In the genomic region with DNA sequence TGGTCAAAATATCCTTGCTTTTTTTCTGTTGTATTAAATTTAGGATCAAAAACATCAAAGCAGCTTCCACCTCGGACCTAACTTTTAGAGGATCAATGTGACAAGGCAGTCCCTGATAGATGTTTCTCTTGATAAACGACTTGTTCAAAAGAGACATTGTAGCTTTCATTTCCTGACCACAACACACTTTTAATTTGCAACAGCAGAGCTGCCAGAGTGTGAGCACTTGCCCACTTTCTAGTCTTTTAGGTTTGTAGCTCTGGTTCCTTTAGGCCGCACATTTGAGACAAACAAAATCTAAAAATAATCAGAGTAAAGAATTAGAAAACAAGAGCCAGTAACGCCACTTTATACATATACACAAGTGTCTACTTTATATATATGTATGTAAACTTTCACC, we compare ENCODE assay signal across 12 cellular contexts. TPM values are rescaled to one million over a fixed set of nuclear protein-coding genes. Genes with fewer than 3 reads are reported as not detected.
DNase-seq lines count a peak whose midpoint lies in the region; ATAC-seq lines count a peak whose summit lies in the region.
"Had no signal": no experiment of that assay in that cellular context is flagged by ENCODE, and none has a peak within 500 bp of the region (broad histone marks: within the 10 kb centered on the region; RNA-seq: fewer than 3 reads in every experiment).

No MANE protein-coding gene starts in this region.

- H3K36me3 ChIP-seq in HAP-1 (replicated peaks) (no peaks in the 10 kb centered on the region), adipocyte (ENCODE audit: control insufficient read depth, insufficient read depth, low read length, severe bottlenecking) (no peaks in the 10 kb centered on the region), iPS-18a (ENCODE audit: control insufficient read depth, low read depth, low read length) (no peaks in the 10 kb centered on the region), skeletal muscle satellite cell (ENCODE audit: insufficient read depth, low read length) (no peaks in the 10 kb centered on the region)

- no peaks in the 10 kb centered on the region for H3K36me3 Mint-ChIP-seq in activated T-cell treated with anti-CD3 and anti-CD28 coated beads, Interleukin-2, amount 50 U/mL, for 4 hours (ENCODE audit: insufficient read depth)

- no peak overlapping the region for H3K4me3 Mint-ChIP-seq in activated T-cell treated with anti-CD3 and anti-CD28 coated beads, Interleukin-2, amount 50 U/mL, for 4 hours
- H3K4me3 Mint-ChIP-seq: activated T-cell treated with anti-CD3 and anti-CD28 coated beads, Interleukin-2, amount 50 U/mL, for 24 hours had no signal

- peak overlapping the region; percentile 82 for H3K4me2 ChIP-seq in skeletal muscle satellite cell (ENCODE audit: low read length)

- H3K4me1 Mint-ChIP-seq in activated T-cell treated with anti-CD3 and anti-CD28 coated beads, Interleukin-2, amount 50 U/mL, for 4 hours (ENCODE audit: low read depth) = peaks cover 3% of the 10 kb centered on the region

- H3K4me3 ChIP-seq in HAP-1 (peak overlapping the region; percentile 66), adipocyte (ENCODE audit: low read length) (peak overlapping the region; percentile 99), iPS-18a (ENCODE audit: low read length) (peak overlapping the region; percentile 80), skeletal muscle satellite cell (ENCODE audit: low read length) (peak overlapping the region; percentile 92)

- DNase-seq in HAP-1 (ENCODE audit: low spot score in 2 of 2) (peak in 1 of 2 experiments; percentile 47), adipocyte (ENCODE audit: low read depth) (no peak), cerebellar cortex (ENCODE audit: low spot score) (no peak)
- no peak for DNase-seq in activated T-cell treated with anti-CD3 and anti-CD28 coated beads, Interleukin-2, amount 50 U/mL, for 4 hours
- DNase-seq: activated T-cell treated with anti-CD3 and anti-CD28 coated beads, Interleukin-2, amount 50 U/mL, for 24 hours; DMS 273 treated with DMSO at 0.1 percent for 48 hours; NCI-H2171 had no signal

- peak overlapping the region; percentile 95 for H3K9ac ChIP-seq in adipocyte (ENCODE audit: low read length)
- no peak overlapping the region for H3K9ac ChIP-seq in iPS-18a (ENCODE audit: low read length)
- H3K9ac ChIP-seq in skeletal muscle satellite cell (ENCODE audit: low read depth, low read length) = peak overlapping the region; percentile 90

- peaks cover 4% of the 10 kb centered on the region for H3K9me3 Mint-ChIP-seq in activated T-cell treated with anti-CD3 and anti-CD28 coated beads, Interleukin-2, amount 50 U/mL, for 4 hours

- no peaks in the 10 kb centered on the region for H3K27me3 ChIP-seq in HAP-1 (ENCODE audit: low read depth)
- H3K27me3 ChIP-seq in adipocyte (replicated peaks; ENCODE audit: control insufficient read depth, insufficient read depth, low read length) = no peaks in the 10 kb centered on the region
- no peaks in the 10 kb centered on the region for H3K27me3 ChIP-seq in iPS-18a (ENCODE audit: control insufficient read depth, insufficient read depth, low read length)
- H3K27me3 ChIP-seq in skeletal muscle satellite cell (ENCODE audit: control insufficient read depth, insufficient read depth, low read length) = no peaks in the 10 kb centered on the region

- peaks cover 18% of the 10 kb centered on the region for H3K27me3 Mint-ChIP-seq in activated T-cell treated with anti-CD3 and anti-CD28 coated beads, Interleukin-2, amount 50 U/mL, for 4 hours (ENCODE audit: low read depth)

- ATAC-seq in GM21390 (IDR thresholded peaks at IDR 0.05; ENCODE audit: unreplicated experiment) = no peak
- ATAC-seq in activated T-cell treated with anti-CD3 and anti-CD28 coated beads, Interleukin-2, amount 50 U/mL, for 4 hours = no peak
- ATAC-seq in GM18858 (IDR thresholded peaks at IDR 0.05; ENCODE audit: unreplicated experiment) = no peak

- H3K27ac ChIP-seq in iPS-18a (ENCODE audit: low read length) = no peak overlapping the region

- peaks cover 39% of the 10 kb centered on the region for H3K4me1 ChIP-seq in HAP-1
- peaks cover 34% of the 10 kb centered on the region for H3K4me1 ChIP-seq in adipocyte (ENCODE audit: control insufficient read depth, insufficient read depth, low read length)
- peaks cover 29% of the 10 kb centered on the region for H3K4me1 ChIP-seq in iPS-18a (ENCODE audit: control insufficient read depth, low read depth, low read length)
- peaks cover 22% of the 10 kb centered on the region for H3K4me1 ChIP-seq in skeletal muscle satellite cell (ENCODE audit: control insufficient read depth, insufficient read depth, low read length)

- in situ Hi-C loops in HAP-1 (cut with MboI; ENCODE audit: low sequenced_read_pairs) = no loop called here

- H3K9me3 ChIP-seq in HAP-1 (no peaks in the 10 kb centered on the region), adipocyte (ENCODE audit: control insufficient read depth, low read length) (no peaks in the 10 kb centered on the region), iPS-18a (ENCODE audit: control insufficient read depth, low read depth, low read length) (no peaks in the 10 kb centered on the region), skeletal muscle satellite cell (replicated peaks; ENCODE audit: low read length) (no peaks in the 10 kb centered on the region)

RNA-seq across cellular contexts. Expression of gene FIGN, which starts 3.1 kb away (rescaled TPM):
- 1.3 and 1.5 TPM in 2 replicates for total RNA-seq in skeletal muscle satellite cell (2012; rRNA removed)
- total RNA-seq in activated T-cell treated with anti-CD3 and anti-CD28 coated beads, Interleukin-2, amount 50 U/mL, for 4 hours = not detected
- total RNA-seq: T-helper 2 cell treated with Interferon-gamma antibody and Interleukin-4, amounts not matched to agents 100 ng/mL and 5 ng/mL, for 36 hours had no signal
